In genomic region chr5:74684900-74685851, GRCh38 we compare ENCODE assay signal across 1 cellular context.
TF ChIP-seq lines count a peak whose summit lies in the region.

HEXB (plus strand) TSS chr5:74685233; CDS start chr5:74685261, 28 bp downstream.

TF ChIP-seq in HepG2, 621 proteins besides CTCF, POLR2A, EP300 and RAD21 (continued from another document and continues in another):
- TF ChIP-seq DRAP1 (CRISPR knock-in tag; IDR thresholded peaks at IDR 0.05) (peak; percentile 45; the same call in 1 of the 2 replicates), EED (CRISPR knock-in tag; IDR thresholded peaks at IDR 0.05) (peak; percentile 62; the same call in 1 of the 2 replicates), ONECUT2 (CRISPR knock-in tag; IDR thresholded peaks at IDR 0.05) (no peak), HNF4G (IDR thresholded peaks at IDR 0.05; ENCODE audit: borderline replicate concordance, low read depth, low read length) (no peak), HNF4G (CRISPR knock-in tag; IDR thresholded peaks at IDR 0.05; ENCODE audit: borderline replicate concordance, low read depth) (no peak), SUZ12 (IDR thresholded peaks at IDR 0.05; ENCODE audit: low read depth, low read length) (no peak), RORA (CRISPR knock-in tag; IDR thresholded peaks at IDR 0.05) (no peak), KAT7 (CRISPR knock-in tag; IDR thresholded peaks at IDR 0.05; ENCODE audit: borderline replicate concordance) (peak; percentile 57; the same call in 1 of the 2 replicates), ZNF792 (CRISPR knock-in tag; IDR thresholded peaks at IDR 0.05) (peak; percentile 80; the same call in 1 of the 2 replicates), CREBL2 (CRISPR knock-in tag; IDR thresholded peaks at IDR 0.05; ENCODE audit: borderline replicate concordance) (peak; percentile 67; the same call in 1 of the 2 replicates), FOXK1 (CRISPR knock-in tag; IDR thresholded peaks at IDR 0.05; ENCODE audit: borderline replicate concordance, low read depth) (no peak), ZNF441 (CRISPR knock-in tag; IDR thresholded peaks at IDR 0.05; ENCODE audit: borderline replicate concordance) (peak; percentile 91), HNF1B (CRISPR knock-in tag; IDR thresholded peaks at IDR 0.05) (no peak), GLI4 (CRISPR knock-in tag; IDR thresholded peaks at IDR 0.05; ENCODE audit: borderline replicate concordance) (0 out of 2 replicates have a peak, but pooled peaks have one; percentile 68), ZFP62 (CRISPR knock-in tag; IDR thresholded peaks at IDR 0.05) (no peak), STAG1 (CRISPR knock-in tag; IDR thresholded peaks at IDR 0.05) (no peak; the same call in 1 of the 2 replicates), SMAD1 (CRISPR knock-in tag; IDR thresholded peaks at IDR 0.05; ENCODE audit: borderline replicate concordance, low read depth) (peak; percentile 17; the same call in 1 of the 2 replicates), HDAC1 (CRISPR knock-in tag; IDR thresholded peaks at IDR 0.05) (peak; percentile 89), ZKSCAN1 (IDR thresholded peaks at IDR 0.05; ENCODE audit: low read length) (no peak), MIER3 (CRISPR knock-in tag; IDR thresholded peaks at IDR 0.05; ENCODE audit: borderline replicate concordance) (no peak), ZNF180 (CRISPR knock-in tag; IDR thresholded peaks at IDR 0.05; ENCODE audit: borderline replicate concordance, low read depth) (no peak), GTF2F1 (IDR thresholded peaks at IDR 0.05; ENCODE audit: low read length) (no peak), SKI (IDR thresholded peaks at IDR 0.05; ENCODE audit: partially characterized antibody) (peak; percentile 64), ARID5B (CRISPR knock-in tag; IDR thresholded peaks at IDR 0.05) (peak; percentile 58), RARG (CRISPR knock-in tag; IDR thresholded peaks at IDR 0.05; ENCODE audit: low read depth) (0 out of 2 replicates have a peak, but pooled peaks have one; percentile 58), ZFP36 (IDR thresholded peaks at IDR 0.05; ENCODE audit: borderline replicate concordance, low read depth, low read length, partially characterized antibody) (no peak), ZNF431 (CRISPR knock-in tag; IDR thresholded peaks at IDR 0.05; ENCODE audit: borderline replicate concordance, low read depth) (0 out of 2 replicates have a peak, but pooled peaks have one; percentile 74), ZNF556 (CRISPR knock-in tag; IDR thresholded peaks at IDR 0.05; ENCODE audit: borderline replicate concordance) (no peak), SNAPC2 (CRISPR knock-in tag; IDR thresholded peaks at IDR 0.05) (no peak), ZNF709 (CRISPR knock-in tag; IDR thresholded peaks at IDR 0.05) (no peak), SETDB1 (CRISPR knock-in tag; IDR thresholded peaks at IDR 0.05; ENCODE audit: borderline replicate concordance) (no peak), FOXJ3 (CRISPR knock-in tag; IDR thresholded peaks at IDR 0.05; ENCODE audit: borderline replicate concordance) (no peak), RFXAP (CRISPR knock-in tag; IDR thresholded peaks at IDR 0.05; ENCODE audit: borderline replicate concordance) (peak; percentile 66; the same call in 1 of the 2 replicates), ZNF235 (CRISPR knock-in tag; IDR thresholded peaks at IDR 0.05; ENCODE audit: borderline replicate concordance) (no peak; the same call in 1 of the 2 replicates), SIX1 (CRISPR knock-in tag; IDR thresholded peaks at IDR 0.05; ENCODE audit: borderline replicate concordance) (no peak; the same call in 1 of the 2 replicates), BRCA1 (CRISPR knock-in tag; IDR thresholded peaks at IDR 0.05) (no peak), ATF1 (CRISPR knock-in tag; IDR thresholded peaks at IDR 0.05) (no peak), NBN (conservative IDR thresholded peaks at IDR 0.05) (no peak), ZNF775 (CRISPR knock-in tag; IDR thresholded peaks at IDR 0.05; ENCODE audit: borderline replicate concordance) (no peak), BHLHE40 (IDR thresholded peaks at IDR 0.05; ENCODE audit: low read length) (no peak), RFXANK (CRISPR knock-in tag; IDR thresholded peaks at IDR 0.05) (no peak), WIZ (CRISPR knock-in tag; IDR thresholded peaks at IDR 0.05) (no peak), HHEX (CRISPR knock-in tag; IDR thresholded peaks at IDR 0.05) (0 out of 2 replicates have a peak, but pooled peaks have one; percentile 14), NFKB2 (CRISPR knock-in tag; IDR thresholded peaks at IDR 0.05; ENCODE audit: borderline replicate concordance) (peak; percentile 40; the same call in 1 of the 2 replicates), DNMT1 (CRISPR knock-in tag; IDR thresholded peaks at IDR 0.05) (peak; percentile 85; the same call in 1 of the 2 replicates), THAP8 (CRISPR knock-in tag; IDR thresholded peaks at IDR 0.05; ENCODE audit: borderline replicate concordance) (no peak), ZNF362 (CRISPR knock-in tag; IDR thresholded peaks at IDR 0.05; ENCODE audit: borderline replicate concordance) (no peak)
- TF ChIP-seq, protein P1, sequence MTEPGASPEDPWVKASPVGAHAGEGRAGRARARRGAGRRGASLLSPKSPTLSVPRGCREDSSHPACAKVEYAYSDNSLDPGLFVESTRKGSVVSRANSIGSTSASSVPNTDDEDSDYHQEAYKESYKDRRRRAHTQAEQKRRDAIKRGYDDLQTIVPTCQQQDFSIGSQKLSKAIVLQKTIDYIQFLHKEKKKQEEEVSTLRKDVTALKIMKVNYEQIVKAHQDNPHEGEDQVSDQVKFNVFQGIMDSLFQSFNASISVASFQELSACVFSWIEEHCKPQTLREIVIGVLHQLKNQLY (CRISPR knock-in tag; IDR thresholded peaks at IDR 0.05): no peak
- TF ChIP-seq, protein P2, sequence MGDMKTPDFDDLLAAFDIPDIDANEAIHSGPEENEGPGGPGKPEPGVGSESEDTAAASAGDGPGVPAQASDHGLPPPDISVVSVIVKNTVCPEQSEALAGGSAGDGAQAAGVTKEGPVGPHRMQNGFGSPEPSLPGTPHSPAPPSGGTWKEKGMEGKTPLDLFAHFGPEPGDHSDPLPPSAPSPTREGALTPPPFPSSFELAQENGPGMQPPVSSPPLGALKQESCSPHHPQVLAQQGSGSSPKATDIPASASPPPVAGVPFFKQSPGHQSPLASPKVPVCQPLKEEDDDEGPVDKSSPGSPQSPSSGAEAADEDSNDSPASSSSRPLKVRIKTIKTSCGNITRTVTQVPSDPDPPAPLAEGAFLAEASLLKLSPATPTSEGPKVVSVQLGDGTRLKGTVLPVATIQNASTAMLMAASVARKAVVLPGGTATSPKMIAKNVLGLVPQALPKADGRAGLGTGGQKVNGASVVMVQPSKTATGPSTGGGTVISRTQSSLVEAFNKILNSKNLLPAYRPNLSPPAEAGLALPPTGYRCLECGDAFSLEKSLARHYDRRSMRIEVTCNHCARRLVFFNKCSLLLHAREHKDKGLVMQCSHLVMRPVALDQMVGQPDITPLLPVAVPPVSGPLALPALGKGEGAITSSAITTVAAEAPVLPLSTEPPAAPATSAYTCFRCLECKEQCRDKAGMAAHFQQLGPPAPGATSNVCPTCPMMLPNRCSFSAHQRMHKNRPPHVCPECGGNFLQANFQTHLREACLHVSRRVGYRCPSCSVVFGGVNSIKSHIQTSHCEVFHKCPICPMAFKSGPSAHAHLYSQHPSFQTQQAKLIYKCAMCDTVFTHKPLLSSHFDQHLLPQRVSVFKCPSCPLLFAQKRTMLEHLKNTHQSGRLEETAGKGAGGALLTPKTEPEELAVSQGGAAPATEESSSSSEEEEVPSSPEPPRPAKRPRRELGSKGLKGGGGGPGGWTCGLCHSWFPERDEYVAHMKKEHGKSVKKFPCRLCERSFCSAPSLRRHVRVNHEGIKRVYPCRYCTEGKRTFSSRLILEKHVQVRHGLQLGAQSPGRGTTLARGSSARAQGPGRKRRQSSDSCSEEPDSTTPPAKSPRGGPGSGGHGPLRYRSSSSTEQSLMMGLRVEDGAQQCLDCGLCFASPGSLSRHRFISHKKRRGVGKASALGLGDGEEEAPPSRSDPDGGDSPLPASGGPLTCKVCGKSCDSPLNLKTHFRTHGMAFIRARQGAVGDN (CRISPR knock-in tag; IDR thresholded peaks at IDR 0.05): peak; percentile 91
- TF ChIP-seq, protein P3, sequence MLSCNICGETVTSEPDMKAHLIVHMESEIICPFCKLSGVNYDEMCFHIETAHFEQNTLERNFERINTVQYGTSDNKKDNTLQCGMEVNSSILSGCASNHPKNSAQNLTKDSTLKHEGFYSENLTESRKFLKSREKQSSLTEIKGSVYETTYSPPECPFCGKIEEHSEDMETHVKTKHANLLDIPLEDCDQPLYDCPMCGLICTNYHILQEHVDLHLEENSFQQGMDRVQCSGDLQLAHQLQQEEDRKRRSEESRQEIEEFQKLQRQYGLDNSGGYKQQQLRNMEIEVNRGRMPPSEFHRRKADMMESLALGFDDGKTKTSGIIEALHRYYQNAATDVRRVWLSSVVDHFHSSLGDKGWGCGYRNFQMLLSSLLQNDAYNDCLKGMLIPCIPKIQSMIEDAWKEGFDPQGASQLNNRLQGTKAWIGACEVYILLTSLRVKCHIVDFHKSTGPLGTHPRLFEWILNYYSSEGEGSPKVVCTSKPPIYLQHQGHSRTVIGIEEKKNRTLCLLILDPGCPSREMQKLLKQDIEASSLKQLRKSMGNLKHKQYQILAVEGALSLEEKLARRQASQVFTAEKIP (CRISPR knock-in tag; IDR thresholded peaks at IDR 0.05; ENCODE audit: borderline replicate concordance): no peak
- TF ChIP-seq, protein P4, sequence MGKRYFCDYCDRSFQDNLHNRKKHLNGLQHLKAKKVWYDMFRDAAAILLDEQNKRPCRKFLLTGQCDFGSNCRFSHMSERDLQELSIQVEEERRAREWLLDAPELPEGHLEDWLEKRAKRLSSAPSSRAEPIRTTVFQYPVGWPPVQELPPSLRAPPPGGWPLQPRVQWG (CRISPR knock-in tag; IDR thresholded peaks at IDR 0.05; ENCODE audit: borderline replicate concordance, low read depth): no peak
